In the genomic region with DNA sequence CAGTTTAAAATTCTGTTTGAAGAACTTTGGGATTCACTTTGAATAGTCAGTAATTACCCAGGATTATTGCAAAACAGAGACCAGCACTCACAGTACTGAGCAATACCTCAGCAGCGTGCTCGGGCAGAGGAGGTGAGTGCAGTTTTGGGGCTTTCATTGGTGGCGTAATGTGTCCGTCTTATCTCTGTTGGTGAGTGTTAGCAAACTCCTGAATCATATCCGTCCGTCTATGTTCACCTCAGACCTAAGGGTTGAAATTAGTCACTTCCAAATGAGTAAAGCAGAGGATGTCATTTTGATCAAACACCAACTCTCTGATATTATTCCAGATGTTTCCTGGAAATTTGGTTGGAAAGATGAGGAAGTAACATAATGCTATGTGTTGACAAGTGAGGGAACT, we compare ENCODE assay signal across 10 cellular contexts.
DNase-seq lines count a peak whose midpoint lies in the region; ATAC-seq and TF ChIP-seq lines count a peak whose summit lies in the region.
"Had no signal": no experiment of that assay in that cellular context is flagged by ENCODE, and none has a peak within 500 bp of the region (broad histone marks: within the 10 kb centered on the region; RNA-seq: fewer than 3 reads in every experiment).

No MANE protein-coding gene starts in this region.

- peak overlapping the region; percentile 62 for H3K27ac ChIP-seq in foreskin keratinocyte
- H3K27ac ChIP-seq: 22Rv1 had no signal

- peak; percentile 31 to 38 for DNase-seq in activated CD4-positive, alpha-beta T cell treated with anti-CD3 and anti-CD28 coated beads for 24 hours (ENCODE audit: low read depth in 2 of 2)
- DNase-seq in activated CD4-positive, alpha-beta T cell treated with anti-CD3 and anti-CD28 coated beads for 1 hour: no peak
- peak; percentile 43 for DNase-seq in activated CD8-positive, alpha-beta memory T cell treated with anti-CD3 and anti-CD28 coated beads, Interleukin-2, amount 50 U/mL, for 24 hours (ENCODE audit: extremely low read depth)
- DNase-seq in foreskin keratinocyte (peak; percentile 94 to 97), sciatic nerve (ENCODE audit: low spot score) (no peak), COR-L47 (lab: John Stamatoyannopoulos, UW) (no peak), Kasumi-1 (lab: John Stamatoyannopoulos, UW) (no peak)
- peak; percentile 66 for DNase-seq in stimulated activated naive CD8-positive, alpha-beta T cell treated with anti-CD3 and anti-CD28 coated beads, Interleukin-15, Interleukin-2, amounts not matched to agents 100 U/mL and 50 U/mL, for 24 hours
- DNase-seq: kidney glomerular epithelial cell had no signal

- H3K27me3 ChIP-seq in foreskin keratinocyte: no peaks in the 10 kb centered on the region

- no peak for TF ChIP-seq CTCF in foreskin keratinocyte (conservative IDR thresholded peaks at IDR 0.05)

- ATAC-seq in foreskin keratinocyte (peak; percentile 93), sciatic nerve (no peak)
- peak; percentile 88 for ATAC-seq in stimulated activated naive CD8-positive, alpha-beta T cell treated with anti-CD3 and anti-CD28 coated beads, Interleukin-15, Interleukin-2, amounts not matched to agents 100 U/mL and 50 U/mL, for 24 hours

- intact Hi-C loops in sciatic nerve (cut with DNase I): no loop called here

- H3K4me1 ChIP-seq in foreskin keratinocyte: peaks cover 27% of the 10 kb centered on the region

Comparison
In these comparisons a context has a peak if more than half of its experiments do, and no peak if none do; other contexts are left out.
1. DNase-seq: peak in activated CD4-positive, alpha-beta T cell treated with anti-CD3 and anti-CD28 coated beads for 24 hours (2 of 2), activated CD8-positive, alpha-beta memory T cell treated with anti-CD3 and anti-CD28 coated beads, Interleukin-2, amount 50 U/mL, for 24 hours (single experiment), foreskin keratinocyte (2 of 2) and stimulated activated naive CD8-positive, alpha-beta T cell treated with anti-CD3 and anti-CD28 coated beads, Interleukin-15, Interleukin-2, amounts not matched to agents 100 U/mL and 50 U/mL, for 24 hours (single experiment); none in activated CD4-positive, alpha-beta T cell treated with anti-CD3 and anti-CD28 coated beads for 1 hour (single experiment), sciatic nerve (single experiment), COR-L47 (single experiment) and Kasumi-1 (0 of 2).